23 cellular contexts compared by ENCODE assay signal in the genomic region with DNA sequence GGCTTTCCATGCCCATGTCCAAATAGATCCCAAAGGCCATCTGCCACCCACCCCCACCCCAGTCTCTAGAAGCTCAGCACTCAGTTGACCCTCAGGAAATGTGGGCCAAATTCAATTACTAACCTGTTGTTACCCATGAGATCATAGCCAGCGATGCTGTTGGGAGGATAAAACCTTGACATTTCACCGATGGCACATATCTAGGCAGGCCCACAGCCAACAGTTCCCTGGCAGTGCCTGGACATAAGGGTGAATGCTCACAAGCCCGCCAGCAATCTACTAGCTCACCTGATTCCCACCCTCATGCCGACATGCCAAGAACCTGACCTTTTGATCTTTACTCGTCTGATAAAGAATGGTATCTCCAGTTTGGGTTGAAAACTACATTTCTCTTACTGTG. TPM values are rescaled to one million over a fixed set of nuclear protein-coding genes. Genes with fewer than 3 reads are reported as not detected.
"Had no signal": no experiment of that assay in that cellular context is flagged by ENCODE, and none has a peak within 500 bp of the region (broad histone marks: within the 10 kb centered on the region; RNA-seq: fewer than 3 reads in every experiment).

No MANE protein-coding gene starts in this region.

- H3K4me3 ChIP-seq: ascending aorta, body of pancreas, Peyer's patch had no signal

- DNase-seq: activated CD4-positive, alpha-beta T cell treated with anti-CD3 and anti-CD28 coated beads for 48 hours; activated CD4-positive, alpha-beta T cell treated with anti-CD3 and anti-CD28 coated beads, Interleukin-2, amount 50 U/mL, for 4 hours; activated CD4-positive, CD25-positive, alpha-beta regulatory T cell treated with anti-CD3 and anti-CD28 coated beads, Interleukin-2, amount 50 U/mL, for 72 hours; activated CD8-positive, alpha-beta memory T cell treated with anti-CD3 and anti-CD28 coated beads, Interleukin-2, amount 50 U/mL, for 48 hours; activated CD8-positive, alpha-beta T cell treated with anti-CD3 and anti-CD28 coated beads, Interleukin-2, amount 10 ng/mL, durations not matched to agents 7 days and 5 days; activated T-cell treated with anti-CD3 and anti-CD28 coated beads, Interleukin-2, amount 50 U/mL, for 1 hour; amniotic stem cell; body of pancreas; Kasumi-1; KBM-7; NCI-H1105 treated with DMSO at 0.1 percent for 48 hours; NCI-H1436 treated with DMSO at 0.1 percent for 48 hours; NCI-H187; NCI-H2081; NCI-H446; NCI-H524; Peyer's patch; SHP77 treated with DMSO at 0.1 percent for 48 hours had no signal

- ATAC-seq: activated CD8-positive, alpha-beta T cell treated with anti-CD3 and anti-CD28 coated beads, Interleukin-2, amount 10 ng/mL, durations not matched to agents 7 days and 5 days; body of pancreas; WTC11 had no signal

- H3K27me3 ChIP-seq: ascending aorta, body of pancreas, Peyer's patch had no signal

- H3K27ac ChIP-seq: ascending aorta, body of pancreas, Peyer's patch, RWPE1 had no signal

- H3K36me3 ChIP-seq: ascending aorta, Peyer's patch had no signal

- H3K4me1 ChIP-seq: body of pancreas, Peyer's patch had no signal

- H3K9me3 ChIP-seq: ascending aorta, body of pancreas, Peyer's patch had no signal

RNA-seq across cellular contexts. Expression of a gene that starts 11.8 kb away (rescaled TPM):
- total RNA-seq: activated CD8-positive, alpha-beta T cell treated with anti-CD3 and anti-CD28 coated beads, Interleukin-2, amount 10 ng/mL, durations not matched to agents 7 days and 5 days; ascending aorta; bronchial epithelial cell; Peyer's patch; SK-MEL-5 had no signal

RNA-seq across cellular contexts. Expression of a gene that starts 42.7 kb away (rescaled TPM):
- total RNA-seq: ascending aorta, body of pancreas had no signal
